Comparison of ENCODE assay signal across 16 cellular contexts in the genomic region with DNA sequence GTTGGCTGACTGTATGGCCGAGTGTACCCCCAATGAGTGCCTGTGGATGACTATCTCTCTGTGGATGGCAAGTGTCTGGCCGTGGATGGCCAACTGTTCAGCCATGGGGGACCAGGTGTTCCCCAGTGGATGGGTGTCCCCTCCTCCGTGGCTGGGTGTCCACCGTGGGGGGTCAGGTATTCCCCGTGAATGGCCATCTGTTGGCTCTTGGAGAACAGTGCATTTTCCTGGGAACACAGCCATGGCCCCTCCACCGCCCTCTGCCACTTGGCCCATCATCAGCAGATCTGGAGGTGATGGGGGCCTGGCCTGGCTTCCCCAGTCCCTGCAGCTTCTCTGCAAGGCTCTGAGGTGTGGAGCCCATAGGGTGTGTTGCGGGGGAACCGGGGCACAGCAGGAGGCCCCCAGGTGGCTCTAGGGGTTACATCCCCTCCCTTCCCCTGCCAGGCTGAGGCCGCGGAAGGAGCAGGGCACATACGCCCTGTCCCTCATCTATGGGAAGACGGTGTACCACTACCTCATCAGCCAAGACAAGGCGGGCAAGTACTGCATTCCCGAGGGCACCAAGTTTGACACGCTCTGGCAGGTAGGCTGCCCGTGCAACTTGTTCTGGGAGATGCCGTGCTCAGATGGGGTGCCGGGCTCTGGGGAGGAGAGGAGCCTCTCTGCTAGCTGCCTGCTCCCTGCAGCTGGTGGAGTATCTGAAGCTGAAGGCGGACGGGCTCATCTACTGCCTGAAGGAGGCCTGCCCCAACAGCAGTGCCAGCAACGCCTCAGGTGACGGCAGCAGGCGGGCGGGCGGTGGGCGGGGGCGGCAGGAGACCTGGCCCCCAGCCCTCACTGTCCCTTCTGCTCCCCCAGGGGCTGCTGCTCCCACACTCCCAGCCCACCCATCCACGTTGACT. TPM values are rescaled to one million over a fixed set of nuclear protein-coding genes. Genes with fewer than 3 reads are reported as not detected.
A peak's percentile ranks its signal among the peaks of the same experiment; 100 is the strongest.
DNase-seq lines count a peak whose midpoint lies in the region; ATAC-seq and TF ChIP-seq lines count a peak whose summit lies in the region.
"Had no signal": no experiment of that assay in that cellular context is flagged by ENCODE, and none has a peak within 500 bp of the region (broad histone marks: within the 10 kb centered on the region; RNA-seq: fewer than 3 reads in every experiment).

No MANE protein-coding gene starts in this region.

- POLR2A ChIA-PET in CD8-positive, alpha-beta T cell (lab: Charles Lee) = interaction anchor here (0.6 kb wide), 2 partner anchors 11 to 14 kb away, joined by 3 read pairs; no protein-coding TSS in a partner anchor

- no peak for TF ChIP-seq CTCF in CD8-positive, alpha-beta T cell (IDR thresholded peaks at IDR 0.05)

- H3K4me3 Mint-ChIP-seq in activated T-cell treated with anti-CD3 and anti-CD28 coated beads, Interleukin-2, amount 50 U/mL, for 4 hours = no peak overlapping the region
- no peak overlapping the region for H3K4me3 Mint-ChIP-seq in CD8-positive, alpha-beta T cell
- H3K4me3 Mint-ChIP-seq in immature natural killer cell = peak overlapping the region in 2 of 5 donors; percentile 29 to 57
- H3K4me3 Mint-ChIP-seq: CD14-positive monocyte, H9 had no signal

- no peaks in the 10 kb centered on the region for H3K27me3 ChIP-seq in CD8-positive, alpha-beta T cell (ENCODE audit: insufficient read depth, low read length)
- H3K27me3 ChIP-seq: MG63 had no signal

- ATAC-seq in activated T-cell treated with anti-CD3 and anti-CD28 coated beads, Interleukin-2, amount 50 U/mL, for 4 hours = no peak
- ATAC-seq in CD8-positive, alpha-beta T cell = no peak
- no peak for ATAC-seq in sciatic nerve

- H3K4me1 Mint-ChIP-seq in activated T-cell treated with anti-CD3 and anti-CD28 coated beads, Interleukin-2, amount 50 U/mL, for 4 hours (ENCODE audit: low read depth) = peaks cover 24% of the 10 kb centered on the region
- peaks cover 49% of the 10 kb centered on the region for H3K4me1 Mint-ChIP-seq in CD8-positive, alpha-beta T cell (ENCODE audit: low read depth)
- peaks cover 65 to 73% of the 10 kb centered on the region in 2 donors for H3K4me1 Mint-ChIP-seq in immature natural killer cell
- H3K4me1 Mint-ChIP-seq: CD14-positive monocyte, H9 had no signal

- H3K36me3 ChIP-seq in CD8-positive, alpha-beta T cell (ENCODE audit: insufficient read depth, low read length) = peaks cover 81% of the 10 kb centered on the region
- H3K36me3 ChIP-seq: MG63 had no signal

- intact Hi-C loops in CD8-positive, alpha-beta T cell (cut with DNase I, micrococcal nuclease) = no loop called here
- intact Hi-C loops in sciatic nerve (cut with DNase I) = loop anchor here (1.0 kb wide), 1 partner anchor 11 kb away; no protein-coding TSS in a partner anchor

- H3K27ac Mint-ChIP-seq in CD8-positive, alpha-beta T cell = peak overlapping the region; percentile 69
- peak overlapping the region; percentile 17 to 94 (median 88) for H3K27ac Mint-ChIP-seq in immature natural killer cell

- H3K9me3 Mint-ChIP-seq in activated T-cell treated with anti-CD3 and anti-CD28 coated beads, Interleukin-2, amount 50 U/mL, for 4 hours = no peaks in the 10 kb centered on the region
- no peaks in the 10 kb centered on the region for H3K9me3 Mint-ChIP-seq in CD8-positive, alpha-beta T cell
- H3K9me3 Mint-ChIP-seq in immature natural killer cell = peaks cover 0 to 2% (median 0%) of the 10 kb centered on the region in 6 donors

- H3K4me3 ChIP-seq in CD8-positive, alpha-beta T cell (ENCODE audit: low read depth, low read length) = no peak overlapping the region
- H3K4me3 ChIP-seq: MG63 had no signal

- no peaks in the 10 kb centered on the region for H3K9me3 ChIP-seq in CD8-positive, alpha-beta T cell (ENCODE audit: low read length)

- no peaks in the 10 kb centered on the region for H3K27me3 Mint-ChIP-seq in activated T-cell treated with anti-CD3 and anti-CD28 coated beads, Interleukin-2, amount 50 U/mL, for 4 hours (ENCODE audit: low read depth)
- H3K27me3 Mint-ChIP-seq in CD8-positive, alpha-beta T cell (ENCODE audit: low read depth) = no peaks in the 10 kb centered on the region
- peaks cover 0 to 13% (median 5%) of the 10 kb centered on the region in 3 donors for H3K27me3 Mint-ChIP-seq in immature natural killer cell (ENCODE audit: low read depth in 3 of 3)

- peaks cover 27% of the 10 kb centered on the region for H3K4me1 ChIP-seq in CD8-positive, alpha-beta T cell (ENCODE audit: insufficient read depth, low read length)

- peak; percentile 10 for DNase-seq in activated T-cell treated with anti-CD3 and anti-CD28 coated beads, Interleukin-2, amount 50 U/mL, for 1 hour
- DNase-seq in activated T-cell treated with anti-CD3 and anti-CD28 coated beads, Interleukin-2, amount 50 U/mL, for 4 hours = no peak
- DNase-seq in CD8-positive, alpha-beta T cell = no peak
- DNase-seq in immature natural killer cell = no peak
- DNase-seq in sciatic nerve (ENCODE audit: low spot score) = peak; percentile 42
- no peak for DNase-seq in activated gamma-delta T cell treated with Interleukin-2 at 50 U/mL for 16 hours
- no peak for DNase-seq in NCI-H1694 (lab: John Stamatoyannopoulos, UW)
- no peak for DNase-seq in superior temporal gyrus (ENCODE audit: extremely low spot score)
- DNase-seq: 8988T, DMS79 treated with DMSO at 0.1 percent for 48 hours, H9, MG63, NCI-H1092 treated with DMSO at 0.1 percent for 48 hours, NCI-H1694 treated with DMSO at 0.1 percent for 48 hours, NCI-H345 had no signal

- no peak overlapping the region for H3K27ac ChIP-seq in CD8-positive, alpha-beta T cell (ENCODE audit: low read depth, low read length)

- peaks cover 40% of the 10 kb centered on the region for H3K36me3 Mint-ChIP-seq in activated T-cell treated with anti-CD3 and anti-CD28 coated beads, Interleukin-2, amount 50 U/mL, for 4 hours (ENCODE audit: insufficient read depth)
- peaks cover 90% of the 10 kb centered on the region for H3K36me3 Mint-ChIP-seq in CD8-positive, alpha-beta T cell
- H3K36me3 Mint-ChIP-seq in immature natural killer cell = peaks cover 27 to 59% (median 29%) of the 10 kb centered on the region in 3 donors
- H3K36me3 Mint-ChIP-seq: CD14-positive monocyte had no signal

- CTCF ChIA-PET in CD8-positive, alpha-beta T cell (lab: Charles Lee) = interaction anchor here (1.3 to 1.4 kb wide), 2 partner anchors 22 to 32 kb away, joined by 3 to 4 read pairs; no protein-coding TSS in a partner anchor

RNA-seq across cellular contexts. Expression of a gene that starts 19.3 kb away (rescaled TPM):
- 100 to 1,000 TPM; 156 to 194 (median 186) TPM for total RNA-seq in activated T-cell treated with anti-CD3 and anti-CD28 coated beads, Interleukin-2, amount 50 U/mL, for 4 hours
- 100 to 1,000 TPM; 487 to 512 TPM for total RNA-seq in CD8-positive, alpha-beta T cell
- polyA plus RNA-seq in immature natural killer cell = 100 to 1,000 TPM; 219 to 329 (median 246) TPM
- total RNA-seq in sciatic nerve = 4.5 TPM

Comparison
In these comparisons a context has a peak if more than half of its experiments do, and no peak if none do; other contexts are left out.
1. DNase-seq: peak in activated T-cell treated with anti-CD3 and anti-CD28 coated beads, Interleukin-2, amount 50 U/mL, for 1 hour (single experiment) and sciatic nerve (single experiment); none in activated T-cell treated with anti-CD3 and anti-CD28 coated beads, Interleukin-2, amount 50 U/mL, for 4 hours (single experiment), CD8-positive, alpha-beta T cell (0 of 7), immature natural killer cell (0 of 3), activated gamma-delta T cell treated with Interleukin-2 at 50 U/mL for 16 hours (single experiment), NCI-H1694 (single experiment) and superior temporal gyrus (single experiment).
2. RNA of a gene that starts 19.3 kb away (total RNA-seq): 487 to 512 TPM in CD8-positive, alpha-beta T cell and 156 to 194 TPM in activated T-cell treated with anti-CD3 and anti-CD28 coated beads, Interleukin-2, amount 50 U/mL, for 4 hours; 4.5 TPM in sciatic nerve (single experiment); every median in the first group is over 10 times any median in the second.